30 cellular contexts compared by ENCODE assay signal in the genomic region with DNA sequence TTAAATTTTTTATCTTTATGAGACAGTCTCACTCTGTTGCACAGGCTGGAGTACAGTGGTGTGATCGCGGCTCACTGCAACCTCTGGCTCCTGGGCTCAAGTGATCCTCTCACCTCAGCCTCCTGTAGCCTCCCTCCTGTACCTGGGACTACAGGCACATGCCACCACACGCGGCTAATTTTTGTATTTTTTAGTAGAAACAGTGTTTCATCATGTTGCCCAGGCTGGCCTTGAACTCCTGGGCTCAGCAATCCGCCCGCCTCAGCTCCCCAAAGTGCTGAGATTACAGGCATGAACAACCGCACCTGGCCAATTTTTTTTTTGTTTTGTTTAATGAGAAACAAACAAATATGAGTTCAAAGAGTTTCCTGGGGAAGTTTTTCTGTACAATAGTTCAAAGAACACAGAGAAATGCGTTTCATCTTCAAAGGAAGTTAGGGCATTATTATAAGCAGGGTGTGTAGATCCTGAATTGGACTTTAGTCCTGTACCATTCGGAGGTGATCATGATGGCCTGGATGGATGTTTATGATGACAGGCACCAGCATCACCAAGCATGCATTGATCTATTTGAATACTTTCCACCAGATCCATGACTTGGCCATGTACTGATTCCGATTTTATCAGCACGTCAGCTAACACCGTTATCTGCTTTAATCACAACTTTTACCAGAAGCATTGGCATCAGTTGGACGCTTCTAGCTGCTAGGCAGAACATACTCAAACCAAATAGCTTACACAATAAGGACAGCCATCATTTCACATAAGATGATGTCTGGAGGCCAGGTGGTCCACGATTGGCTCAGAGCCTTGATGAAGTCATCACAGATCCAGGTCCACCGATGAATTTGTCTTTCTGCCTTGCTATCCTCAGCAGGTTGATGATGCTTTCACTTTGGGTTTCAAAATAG. TPM values are rescaled to one million over a fixed set of nuclear protein-coding genes. Genes with fewer than 3 reads are reported as not detected.
"Had no signal": no experiment of that assay in that cellular context is flagged by ENCODE, and none has a peak within 500 bp of the region (broad histone marks: within the 10 kb centered on the region; RNA-seq: fewer than 3 reads in every experiment).

No MANE protein-coding gene starts in this region.

- H3K27me3 ChIP-seq: ascending aorta, gastrocnemius medialis had no signal

- H3K4me2 ChIP-seq: hepatocyte had no signal

- H3K79me2 ChIP-seq: hepatocyte had no signal

- H3K9me3 ChIP-seq: ascending aorta, gastrocnemius medialis, pancreas, prostate gland, suprapubic skin, tibial artery had no signal

- H3K4me1 ChIP-seq: ascending aorta, gastrocnemius medialis, pancreas, prostate gland had no signal

- H2AFZ ChIP-seq: hepatocyte had no signal

- FAIRE-seq: pancreas had no signal

- H3K4me3 ChIP-seq: ascending aorta, gastrocnemius medialis, hepatocyte, pancreas, prostate gland, suprapubic skin, tibial artery had no signal

- DNase-seq: activated CD4-positive, alpha-beta T cell treated with anti-CD3 and anti-CD28 coated beads for 48 hours; activated CD4-positive, alpha-beta T cell treated with anti-CD3 and anti-CD28 coated beads, Interleukin-2, amount 50 U/mL, for 48 hours; activated CD4-positive, CD25-positive, alpha-beta regulatory T cell; activated CD8-positive, alpha-beta memory T cell treated with anti-CD3 and anti-CD28 coated beads, Interleukin-2, amount 50 U/mL, for 4 hours; activated gamma-delta T cell; activated naive CD4-positive, alpha-beta T cell treated with anti-CD3 and anti-CD28 coated beads, Interleukin-2, amount 10 ng/mL, durations not matched to agents 7 days and 5 days; activated naive CD8-positive, alpha-beta T cell treated with anti-CD3 and anti-CD28 coated beads, Interleukin-2, amount 10 ng/mL, durations not matched to agents 7 days and 5 days; activated T-cell treated with anti-CD3 and anti-CD28 coated beads, Interleukin-2, amount 50 U/mL, for 1 hour; cortex of kidney; effector memory CD8-positive, alpha-beta T cell; erythroblast; gastrocnemius medialis; islet precursor cell; naive thymus-derived CD4-positive, alpha-beta T cell; nucleus accumbens; pancreas; retina; stimulated activated naive CD4-positive, alpha-beta T cell; tibial artery had no signal

- H3K36me3 ChIP-seq: ascending aorta, gastrocnemius medialis, pancreas, prostate gland, suprapubic skin, tibial artery had no signal

- H3K27ac ChIP-seq: ascending aorta, gastrocnemius medialis, hepatocyte, pancreas, prostate gland, suprapubic skin, tibial artery had no signal

- ATAC-seq: effector memory CD8-positive, alpha-beta T cell; gastrocnemius medialis; naive thymus-derived CD4-positive, alpha-beta T cell; pancreas had no signal

RNA-seq across cellular contexts. Expression of a gene that starts 28.9 kb away (rescaled TPM):
- total RNA-seq: activated CD8-positive, alpha-beta memory T cell treated with anti-CD3 and anti-CD28 coated beads for 36 hours; activated naive CD8-positive, alpha-beta T cell treated with anti-CD3 and anti-CD28 coated beads, Interleukin-2, amount 10 ng/mL, durations not matched to agents 7 days and 5 days; ascending aorta; cardiac septum; chondrocyte; hepatocyte; lower leg skin; mesothelial cell of epicardium; naive thymus-derived CD4-positive, alpha-beta T cell; neural crest cell had no signal
- polyA plus RNA-seq: hepatocyte; naive thymus-derived CD4-positive, alpha-beta T cell; pancreas had no signal

RNA-seq across cellular contexts. Expression of a gene that starts 38.5 kb away (rescaled TPM):
- total RNA-seq: activated CD8-positive, alpha-beta memory T cell treated with anti-CD3 and anti-CD28 coated beads for 36 hours; activated naive CD8-positive, alpha-beta T cell treated with anti-CD3 and anti-CD28 coated beads, Interleukin-2, amount 10 ng/mL, durations not matched to agents 7 days and 5 days; ascending aorta; cardiac septum; chondrocyte; gastrocnemius medialis; hepatocyte; lower leg skin; mesothelial cell of epicardium; naive thymus-derived CD4-positive, alpha-beta T cell; neural crest cell; pancreas; suprapubic skin; ureter had no signal
- polyA plus RNA-seq: hepatocyte; naive thymus-derived CD4-positive, alpha-beta T cell; pancreas had no signal
